ENCODE assay signal across 15 cellular contexts in genomic region chr1:85417876-85418275, GRCh38. TPM values are rescaled to one million over a fixed set of nuclear protein-coding genes. Genes with fewer than 3 reads are reported as not detected.
DNase-seq lines count a peak whose midpoint lies in the region; TF ChIP-seq lines count a peak whose summit lies in the region.
"Had no signal": no experiment of that assay in that cellular context is flagged by ENCODE, and none has a peak within 500 bp of the region (broad histone marks: within the 10 kb centered on the region; RNA-seq: fewer than 3 reads in every experiment).

No MANE protein-coding gene starts in this region.

- H3K9me3 Mint-ChIP-seq in HFFc6: no peaks in the 10 kb centered on the region
- peaks cover 16% of the 10 kb centered on the region for H3K9me3 Mint-ChIP-seq in neural progenitor cell

- no peak for DNase-seq in HFFc6
- DNase-seq in Karpas-422: peak; percentile 16
- peak; percentile 76 for DNase-seq in dermis blood vessel endothelial cell
- DNase-seq in pulmonary artery endothelial cell (ENCODE audit: low read depth, low spot score): peak; percentile 47
- DNase-seq in SK-N-DZ (ENCODE audit: low spot score): no peak
- no peak for DNase-seq in neural progenitor cell (ENCODE audit: low spot score)
- DNase-seq in OCI-M2 (lab: John Stamatoyannopoulos, UW; ENCODE audit: unreplicated experiment): no peak
- DNase-seq: CD4-positive, alpha-beta memory T cell; COR-L47; DMS153; DMS79 treated with DMSO at 0.1 percent for 48 hours; EL; GOT3; H9 had no signal

- no peak overlapping the region for H3K4me3 ChIP-seq in Karpas-422 (ENCODE audit: low read length)
- no peak overlapping the region for H3K4me3 ChIP-seq in neural progenitor cell

- H2AFZ ChIP-seq in Karpas-422 (ENCODE audit: low read length) (no peak overlapping the region), neural progenitor cell (replicated peaks) (no peak overlapping the region)

- TF ChIP-seq CTCF in HFFc6 (IDR thresholded peaks at IDR 0.05): no peak
- no peak for TF ChIP-seq CTCF in neural progenitor cell (IDR thresholded peaks at IDR 0.05)

- H3K36me3 Mint-ChIP-seq in HFFc6 (ENCODE audit: low read depth): peaks cover 61% of the 10 kb centered on the region
- H3K36me3 Mint-ChIP-seq in neural progenitor cell: peaks cover 6% of the 10 kb centered on the region
- H3K36me3 Mint-ChIP-seq: CD4-positive, alpha-beta memory T cell had no signal

- H3K27ac ChIP-seq in Karpas-422 (ENCODE audit: low read length) (no peak overlapping the region), neural progenitor cell (no peak overlapping the region)

- H3K9me2 ChIP-seq in Karpas-422 (replicated peaks; ENCODE audit: insufficient read depth, low read length): no peaks in the 10 kb centered on the region

- H3K4me2 ChIP-seq in Karpas-422 (ENCODE audit: low read depth, low read length, poor library complexity, severe bottlenecking) (no peak overlapping the region), neural progenitor cell (no peak overlapping the region)

- H4K20me1 ChIP-seq in Karpas-422 (ENCODE audit: insufficient read depth, low read depth, low read length) (no peaks in the 10 kb centered on the region), neural progenitor cell (ENCODE audit: low read depth) (no peaks in the 10 kb centered on the region)

- no peaks in the 10 kb centered on the region for H3K79me2 ChIP-seq in Karpas-422 (ENCODE audit: low read length)
- no peaks in the 10 kb centered on the region for H3K79me2 ChIP-seq in neural progenitor cell (ENCODE audit: low read depth)

- H3K27ac Mint-ChIP-seq in HFFc6 (peak overlapping the region; percentile 34; the same call in 1 of the 2 replicates), neural progenitor cell (no peak overlapping the region)
- H3K27ac Mint-ChIP-seq: B cell; CD4-positive, alpha-beta memory T cell; H9 had no signal

- H3K9ac ChIP-seq in Karpas-422 (ENCODE audit: low read length) (no peak overlapping the region), neural progenitor cell (no peak overlapping the region)

- H3F3A ChIP-seq in neural progenitor cell (ENCODE audit: low read depth): no peaks in the 10 kb centered on the region

- H3K27me3 ChIP-seq in Karpas-422 (ENCODE audit: low read length): no peaks in the 10 kb centered on the region
- no peaks in the 10 kb centered on the region for H3K27me3 ChIP-seq in neural progenitor cell

- H3K4me3 Mint-ChIP-seq in HFFc6: no peak overlapping the region
- H3K4me3 Mint-ChIP-seq in neural progenitor cell: no peak overlapping the region
- H3K4me3 Mint-ChIP-seq: B cell; CD4-positive, alpha-beta memory T cell; H9 had no signal

- H3K9me3 ChIP-seq in Karpas-422 (ENCODE audit: low read length) (no peaks in the 10 kb centered on the region), neural progenitor cell (ENCODE audit: low read depth) (no peaks in the 10 kb centered on the region)

- H3K27me3 Mint-ChIP-seq in HFFc6 (ENCODE audit: insufficient read depth) (peaks cover 10% of the 10 kb centered on the region), neural progenitor cell (ENCODE audit: insufficient read depth, low read depth) (peaks cover 2% of the 10 kb centered on the region)
- H3K27me3 Mint-ChIP-seq: B cell had no signal

- H3K36me3 ChIP-seq in Karpas-422 (ENCODE audit: insufficient read depth, low read length) (no peaks in the 10 kb centered on the region), neural progenitor cell (no peaks in the 10 kb centered on the region)

- H3K4me1 ChIP-seq in Karpas-422 (ENCODE audit: low read length) (peaks cover 5% of the 10 kb centered on the region; the same call in 1 of the 2 replicates), neural progenitor cell (no peaks in the 10 kb centered on the region)

- H3K4me1 Mint-ChIP-seq in HFFc6 (ENCODE audit: low read depth) (peaks cover 65% of the 10 kb centered on the region), neural progenitor cell (no peaks in the 10 kb centered on the region)
- H3K4me1 Mint-ChIP-seq: B cell; CD4-positive, alpha-beta memory T cell had no signal

RNA-seq across cellular contexts. Expression of gene DDAH1, which starts 47.1 kb away (rescaled TPM):
- total RNA-seq in HFFc6 (2021; fragmentation: NEBNext Ultra II Directional; extraction: Animal tissue kit (Norgen Biotek cat#: 25700)): 100 to 1,000 TPM; 235 to 320 (median 277) TPM
- total RNA-seq in Karpas-422 (2014; rRNA removed; shearing (Covaris generic); ENCODE audit: low replicate concordance): 0.15 TPM in 1 of 2 replicates, not detected in the other
- total RNA-seq in dermis blood vessel endothelial cell (46.6 and 62.0 TPM in 2 replicates), pulmonary artery endothelial cell (45.7 and 60.9 TPM in 2 replicates), neural progenitor cell (ENCODE audit: low replicate concordance) (18.9 and 23.1 TPM in 2 replicates)
- polyA plus RNA-seq in SK-N-DZ (2014; cell fraction: cytosol; rRNA removed): 17.4 TPM in 2 replicates
- 6.5 and 10.2 TPM in 2 replicates for polyA plus RNA-seq in SK-N-DZ (2014; cell fraction: nucleus; rRNA removed)
- total RNA-seq: B cell; CD4-positive, alpha-beta memory T cell had no signal
- polyA plus RNA-seq: CD4-positive, alpha-beta memory T cell had no signal

Comparison
In these comparisons a context has a peak if more than half of its experiments do, and no peak if none do; other contexts are left out.
1. DNase-seq: peak in Karpas-422 (single experiment), dermis blood vessel endothelial cell (single experiment) and pulmonary artery endothelial cell (single experiment); none in HFFc6 (single experiment), SK-N-DZ (single experiment), neural progenitor cell (single experiment) and OCI-M2 (single experiment).
2. RNA of gene DDAH1, which starts 47.1 kb away (total RNA-seq): 235 to 320 TPM in HFFc6, 46.6 to 62.0 TPM in dermis blood vessel endothelial cell, 45.7 to 60.9 TPM in pulmonary artery endothelial cell and 18.9 to 23.1 TPM in neural progenitor cell; 0.15 TPM in Karpas-422; every median in the first group is over 10 times any median in the second.